16 cellular contexts compared by ENCODE assay signal in genomic region chr19:50875795-50876422, GRCh38. TPM values are rescaled to one million over a fixed set of nuclear protein-coding genes. Genes with fewer than 3 reads are reported as not detected.
"Had no signal": no experiment of that assay in that cellular context is flagged by ENCODE, and none has a peak within 500 bp of the region (broad histone marks: within the 10 kb centered on the region; RNA-seq: fewer than 3 reads in every experiment).

No MANE protein-coding gene starts in this region.

- H2AFZ ChIP-seq: hepatocyte had no signal

- H3K27ac ChIP-seq: breast epithelium, dorsolateral prefrontal cortex, hepatocyte, right atrium auricular region had no signal

- H3K36me3 ChIP-seq: breast epithelium, right atrium auricular region had no signal

- DNase-seq: activated CD4-positive, alpha-beta memory T cell treated with anti-CD3 and anti-CD28 coated beads for 36 hours; activated CD4-positive, alpha-beta T cell treated with anti-CD3 and anti-CD28 coated beads for 1 hour; activated CD8-positive, alpha-beta memory T cell treated with anti-CD3 and anti-CD28 coated beads, Interleukin-2, amount 50 U/mL, for 4 hours; activated naive CD8-positive, alpha-beta T cell treated with anti-CD3 and anti-CD28 coated beads, Interleukin-2, amount 10 ng/mL, durations not matched to agents 7 days and 5 days; anterior cingulate cortex; dorsolateral prefrontal cortex; kidney; small intestine had no signal

- H3K4me2 ChIP-seq: hepatocyte had no signal

- H3K27ac Mint-ChIP-seq: activated CD4-positive, alpha-beta memory T cell treated with anti-CD3 and anti-CD28 coated beads for 36 hours; activated naive CD8-positive, alpha-beta T cell treated with anti-CD3 and anti-CD28 coated beads, Interleukin-2, amount 10 ng/mL, durations not matched to agents 7 days and 5 days had no signal

- FAIRE-seq: kidney, small intestine, urothelium cell line had no signal

- H3K4me1 Mint-ChIP-seq: activated naive CD8-positive, alpha-beta T cell treated with anti-CD3 and anti-CD28 coated beads, Interleukin-2, amount 10 ng/mL, durations not matched to agents 7 days and 5 days had no signal

- H3K4me3 Mint-ChIP-seq: activated CD4-positive, alpha-beta memory T cell treated with anti-CD3 and anti-CD28 coated beads for 36 hours; activated naive CD8-positive, alpha-beta T cell treated with anti-CD3 and anti-CD28 coated beads, Interleukin-2, amount 10 ng/mL, durations not matched to agents 7 days and 5 days had no signal

- H3K4me3 ChIP-seq: breast epithelium, dorsolateral prefrontal cortex, hepatocyte, right atrium auricular region had no signal

- H3K4me1 ChIP-seq: breast epithelium, right atrium auricular region had no signal

- H3K9me3 Mint-ChIP-seq: activated CD4-positive, alpha-beta memory T cell treated with anti-CD3 and anti-CD28 coated beads for 36 hours; activated naive CD8-positive, alpha-beta T cell treated with anti-CD3 and anti-CD28 coated beads, Interleukin-2, amount 10 ng/mL, durations not matched to agents 7 days and 5 days had no signal

- H3K27me3 ChIP-seq: right atrium auricular region had no signal

- H3K36me3 Mint-ChIP-seq: activated CD4-positive, alpha-beta memory T cell treated with anti-CD3 and anti-CD28 coated beads for 36 hours; activated naive CD8-positive, alpha-beta T cell treated with anti-CD3 and anti-CD28 coated beads, Interleukin-2, amount 10 ng/mL, durations not matched to agents 7 days and 5 days had no signal

- H3K79me2 ChIP-seq: hepatocyte had no signal

- H3K9me3 ChIP-seq: breast epithelium, right atrium auricular region had no signal

RNA-seq across cellular contexts. Expression of gene KLK2, which starts 2.7 kb away (rescaled TPM):
- total RNA-seq: activated CD4-positive, alpha-beta memory T cell treated with anti-CD3 and anti-CD28 coated beads for 36 hours; hepatocyte; kidney; liver; mesenteric fat pad; right atrium auricular region had no signal
- polyA plus RNA-seq: esophagus, hepatocyte, liver had no signal

RNA-seq across cellular contexts. Expression of gene KLK3, which starts 21.2 kb away (rescaled TPM):
- total RNA-seq: activated CD4-positive, alpha-beta memory T cell treated with anti-CD3 and anti-CD28 coated beads for 36 hours; activated naive CD8-positive, alpha-beta T cell treated with anti-CD3 and anti-CD28 coated beads, Interleukin-2, amount 10 ng/mL, durations not matched to agents 7 days and 5 days; cerebellum; hepatocyte; kidney; liver; mesenteric fat pad; right atrium auricular region had no signal
- polyA plus RNA-seq: esophagus, hepatocyte, liver had no signal

RNA-seq across cellular contexts. Expression of gene KLK4, which starts 35.3 kb away (rescaled TPM):
- total RNA-seq: activated CD4-positive, alpha-beta memory T cell treated with anti-CD3 and anti-CD28 coated beads for 36 hours; activated naive CD8-positive, alpha-beta T cell treated with anti-CD3 and anti-CD28 coated beads, Interleukin-2, amount 10 ng/mL, durations not matched to agents 7 days and 5 days; breast epithelium; hepatocyte; kidney; liver; mesenteric fat pad; right atrium auricular region had no signal
- polyA plus RNA-seq: liver, small intestine had no signal

RNA-seq across cellular contexts. Expression of gene KLK15, which starts 42.5 kb away (rescaled TPM):
- total RNA-seq: activated CD4-positive, alpha-beta memory T cell treated with anti-CD3 and anti-CD28 coated beads for 36 hours; activated naive CD8-positive, alpha-beta T cell treated with anti-CD3 and anti-CD28 coated beads, Interleukin-2, amount 10 ng/mL, durations not matched to agents 7 days and 5 days; breast epithelium; cerebellum; dorsolateral prefrontal cortex; hepatocyte; kidney; liver; mesenteric fat pad; right atrium auricular region had no signal
- polyA plus RNA-seq: esophagus, hepatocyte, liver, small intestine had no signal

RNA-seq across cellular contexts. Expression of gene KLK1, which starts 52.3 kb away (rescaled TPM):
- total RNA-seq: cerebellum, liver had no signal
- polyA plus RNA-seq: liver had no signal
